In the genomic region with DNA sequence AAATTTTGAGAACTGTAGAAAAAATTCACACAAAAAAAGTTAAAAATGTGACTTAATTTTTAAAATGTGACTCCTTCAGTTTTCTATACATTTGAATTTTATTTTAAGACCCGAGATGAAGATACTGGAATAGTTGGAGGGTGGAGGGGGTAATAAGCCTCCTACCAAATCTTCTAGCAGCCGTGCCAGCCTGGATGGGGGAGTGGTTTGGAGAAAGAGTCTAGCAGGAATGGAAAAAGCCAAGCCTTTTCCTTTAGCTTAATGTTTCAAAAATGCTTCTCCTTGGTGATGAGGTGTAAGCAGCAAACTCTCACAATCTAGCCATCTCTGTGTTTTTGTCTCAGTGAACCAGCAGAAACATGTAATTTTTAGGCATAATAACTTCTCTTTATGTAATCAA, we compare ENCODE assay signal across 1 cellular context.
TF ChIP-seq lines count a peak whose summit lies in the region.

No MANE protein-coding gene starts in this region.

TF ChIP-seq in HCT116, 20 proteins besides CTCF, POLR2A, EP300 and RAD21 (continued from another document):
- no peak for TF ChIP-seq TCF7L2 (IDR thresholded peaks at IDR 0.05; ENCODE audit: borderline replicate concordance, extremely low read depth, insufficient read depth, insufficient read length)
